In the genomic region with DNA sequence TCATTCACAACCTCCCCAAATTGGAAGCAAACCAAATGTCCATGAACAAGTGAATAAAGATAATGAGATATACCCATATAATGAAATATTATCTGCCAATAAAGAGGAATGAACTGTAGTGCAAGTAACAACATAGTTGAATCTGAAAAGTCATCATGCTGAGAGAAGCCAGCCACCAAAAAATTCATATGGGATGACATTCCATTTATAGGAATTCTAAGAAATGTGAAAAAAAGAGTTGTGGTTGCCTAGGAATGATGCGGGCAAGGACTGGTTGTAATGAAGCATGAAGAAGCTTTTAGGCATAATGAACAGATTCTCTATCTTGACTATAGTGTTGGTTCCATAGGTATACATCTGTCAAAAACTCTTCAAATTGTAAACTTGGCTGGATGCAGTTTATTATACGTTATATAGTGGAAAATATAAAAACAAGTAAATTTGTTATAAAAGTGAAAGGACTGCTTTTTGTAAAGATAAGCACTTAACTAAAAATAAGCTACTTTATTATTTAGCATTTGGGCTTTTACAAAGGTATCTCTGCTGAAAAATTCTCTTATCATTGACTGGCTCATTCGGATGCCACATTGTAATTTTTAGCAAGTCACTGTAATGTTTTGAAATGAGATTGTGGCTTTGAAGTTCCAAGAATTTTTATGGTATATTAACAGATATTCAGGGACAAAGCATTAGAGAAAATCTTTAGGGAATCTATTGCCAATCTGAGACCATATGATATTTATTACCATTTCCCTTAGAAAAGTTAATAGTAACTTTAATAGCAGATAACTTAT, we compare ENCODE assay signal across 1 cellular context.
TF ChIP-seq lines count a peak whose summit lies in the region.

No MANE protein-coding gene starts in this region.

TF ChIP-seq in SK-N-SH, 30 proteins besides CTCF, POLR2A, EP300 and RAD21 (continued from another document):
- peak; percentile 55 for TF ChIP-seq TCF12 (IDR thresholded peaks at IDR 0.05)
